In genomic region chr5:173890195-173890951, GRCh38 we compare ENCODE assay signal across 8 cellular contexts. TPM values are rescaled to one million over a fixed set of nuclear protein-coding genes. Genes with fewer than 3 reads are reported as not detected.
A peak's percentile ranks its signal among the peaks of the same experiment; 100 is the strongest.
DNase-seq lines count a peak whose midpoint lies in the region; ATAC-seq and TF ChIP-seq lines count a peak whose summit lies in the region.

No MANE protein-coding gene starts in this region.

- H3K9me3 ChIP-seq in mammary epithelial cell (replicated peaks; ENCODE audit: insufficient read depth, low read length) (no peaks in the 10 kb centered on the region), right lobe of liver (no peaks in the 10 kb centered on the region)

- CTCF ChIA-PET in mammary epithelial cell (lab: Charles Lee; ENCODE audit: low non-redundant PET) = interaction anchor here (0.6 kb wide), 1 partner anchor 28 kb away, joined by 3 read pairs; no protein-coding TSS in a partner anchor

- H3K27ac ChIP-seq in mammary epithelial cell (ENCODE audit: insufficient read depth, low read depth, low read length) (no peak overlapping the region), right lobe of liver (peak overlapping the region; percentile 94 to 97 (median 95)), temporal lobe (ENCODE audit: low read depth, low read length) (peak overlapping the region; percentile 67)

- DNase-seq in GM12864 (ENCODE audit: low read depth) (no peak), NCI-H748 (lab: John Stamatoyannopoulos, UW; ENCODE audit: unreplicated experiment) (peak; percentile 70), mammary epithelial cell (no peak), right lobe of liver (peak in 1 of 3 donors; percentile 26)

- peaks cover 45% of the 10 kb centered on the region for H3K79me2 ChIP-seq in mammary epithelial cell (ENCODE audit: insufficient read depth, low read length)

- H3K36me3 ChIP-seq in mammary epithelial cell (ENCODE audit: insufficient read depth, low read length) = no peaks in the 10 kb centered on the region
- no peaks in the 10 kb centered on the region for H3K36me3 ChIP-seq in right lobe of liver

- H3K9ac ChIP-seq in mammary epithelial cell (ENCODE audit: insufficient read depth, low read length) = no peak overlapping the region

- peak overlapping the region; percentile 62 for H3K4me2 ChIP-seq in mammary epithelial cell (ENCODE audit: insufficient read depth, low read depth, low read length)

- TF ChIP-seq POLR2A in right lobe of liver (IDR thresholded peaks at IDR 0.05) = peak; percentile 35

- no peak for TF ChIP-seq CTCF in GM12864 (IDR thresholded peaks at IDR 0.05; ENCODE audit: low read depth, low read length, missing control alignments)
- TF ChIP-seq CTCF in mammary epithelial cell (conservative IDR thresholded peaks at IDR 0.05 in 1 of 2, IDR thresholded peaks at IDR 0.05 in 1 of 2; ENCODE audit: extremely low read depth in 1 of 2, insufficient read depth in 1 of 2, low read depth in 1 of 2, low read length in 2 of 2) = no peak
- TF ChIP-seq CTCF in right lobe of liver (IDR thresholded peaks at IDR 0.05) = no peak

- dilution Hi-C loops in mammary epithelial cell (cut with HindIII; ENCODE audit: low sequenced_read_pairs) = no loop called here

- intact Hi-C loops in mammary epithelial cell (cut with micrococcal nuclease) (no loop called here), right lobe of liver (cut with DNase I) (no loop called here)

- no peak overlapping the region for H2AFZ ChIP-seq in mammary epithelial cell (ENCODE audit: low read depth, low read length)

- in situ Hi-C loops in mammary epithelial cell (cut with MboI; ENCODE audit: low sequenced_read_pairs in 2 of 2) = no loop called here

- ATAC-seq in right lobe of liver (peak in 2 of 4 donors; percentile 1 to 3), GM19452 (IDR thresholded peaks at IDR 0.05; ENCODE audit: unreplicated experiment) (no peak), HG02610 (IDR thresholded peaks at IDR 0.05; ENCODE audit: unreplicated experiment) (no peak), HG02970 (IDR thresholded peaks at IDR 0.05; ENCODE audit: low FRiP score, unreplicated experiment) (no peak)

- peak overlapping the region; percentile 58 for H3K4me3 ChIP-seq in GM12864 (ENCODE audit: low read depth, low read length)
- peak overlapping the region; percentile 25 to 44 (median 31) for H3K4me3 ChIP-seq in mammary epithelial cell (replicated peaks in 1 of 3; ENCODE audit: insufficient read depth in 1 of 3, low read depth in 2 of 3, low read length in 3 of 3)
- H3K4me3 ChIP-seq in right lobe of liver = peak overlapping the region; percentile 70 to 78 (median 72)

- 85% methylated on average over 10 of the region's 19 CpGs for WGBS in mammary epithelial cell (ENCODE audit: low coverage, missing lambda C conversion rate)
- 18% methylated on average over 17 of the region's 19 CpGs for WGBS in right lobe of liver (ENCODE audit: insufficient coverage, low coverage, low lambda C conversion rate, missing lambda C conversion rate)

- no TSS peak for BruUV-seq in mammary epithelial cell (replicated peaks; lab: Mats Ljungman, UMichigan)

- H3K27me3 ChIP-seq in mammary epithelial cell (ENCODE audit: insufficient read depth, low read length) = no peaks in the 10 kb centered on the region
- H3K27me3 ChIP-seq in right lobe of liver = no peaks in the 10 kb centered on the region

- peaks cover 5% of the 10 kb centered on the region for H3K4me1 ChIP-seq in mammary epithelial cell (ENCODE audit: insufficient read depth, low read length)
- H3K4me1 ChIP-seq in right lobe of liver = peaks cover 0 to 32% (median 6%) of the 10 kb centered on the region in 4 donors

- no peaks in the 10 kb centered on the region for H4K20me1 ChIP-seq in mammary epithelial cell (ENCODE audit: insufficient read depth, low read length)

RNA-seq across cellular contexts. Expression of gene CPEB4, which starts 2.2 kb away (rescaled TPM):
- total RNA-seq in mammary epithelial cell (10 to 100 TPM; 29.1 to 44.5 TPM), right lobe of liver (10 to 100 TPM; 27.3 to 49.9 (median 40.0) TPM), temporal lobe (78.7 TPM)
- polyA plus RNA-seq in mammary epithelial cell = 12.0 TPM
- polyA minus RNA-seq in mammary epithelial cell = 9.6 TPM
